In genomic region chr9:87422999-87423398, GRCh38 we compare ENCODE assay signal across 26 cellular contexts.
A peak's percentile ranks its signal among the peaks of the same experiment; 100 is the strongest.
DNase-seq lines count a peak whose midpoint lies in the region; ATAC-seq and TF ChIP-seq lines count a peak whose summit lies in the region.
"Had no signal": no experiment of that assay in that cellular context is flagged by ENCODE, and none has a peak within 500 bp of the region (broad histone marks: within the 10 kb centered on the region; RNA-seq: fewer than 3 reads in every experiment).

No MANE protein-coding gene starts in this region.

- peaks cover 3% of the 10 kb centered on the region for H3K36me3 Mint-ChIP-seq in chondrocyte (ENCODE audit: low read depth)
- H3K36me3 Mint-ChIP-seq: natural killer cell treated with Interleukin-12 subunit alpha and Interleukin-12 subunit beta and Interleukin-15 and Interleukin-18, amount 100 ng/mL, for 72 hours; stimulated activated memory B cell treated with anti-CD40 and anti-IgM and Interleukin-4, amounts not matched to agents 10 μg/mL and 1 μg/mL and 100 μg/mL, for 72 hours had no signal

- H3K27ac ChIP-seq in liver (ENCODE audit: low read depth in 1 of 2, low read length in 2 of 2): peak overlapping the region; percentile 82 to 94
- H3K27ac ChIP-seq: BLaER1 treated with 17β-estradiol and CSF1 and Interleukin-3, amounts not matched to agents 10 nM and 100 nM; cardiac muscle cell; heart left ventricle; ovary; spleen; suprapubic skin had no signal

- H3K9me3 ChIP-seq in BE2C (no peaks in the 10 kb centered on the region), liver (ENCODE audit: control insufficient read depth in 4 of 4, low read length in 3 of 4) (peaks cover 0 to 2% (median under 1%) of the 10 kb centered on the region in 4 donors)
- H3K9me3 ChIP-seq: ovary, suprapubic skin had no signal

- H3K36me3 ChIP-seq in BE2C (no peaks in the 10 kb centered on the region), liver (ENCODE audit: control insufficient read depth in 4 of 4, insufficient read depth in 3 of 4, low read depth in 1 of 4, low read length in 3 of 4) (no peaks in the 10 kb centered on the region)
- H3K36me3 ChIP-seq: cardiac muscle cell, heart left ventricle, MG63, ovary, spleen, suprapubic skin had no signal

- H3K4me3 ChIP-seq in BE2C (ENCODE audit: low read depth, low read length) (no peak overlapping the region), LNCaP clone FGC (ENCODE audit: low read depth, low read length) (no peak overlapping the region), liver (ENCODE audit: low read depth in 1 of 3, low read length in 3 of 3) (peak overlapping the region in 1 of 3 donors; percentile 36)
- H3K4me3 ChIP-seq: cardiac muscle cell, heart left ventricle, MG63, ovary, spleen, suprapubic skin had no signal

- no peak for ATAC-seq in GM18511 (IDR thresholded peaks at IDR 0.05; ENCODE audit: unreplicated experiment)
- ATAC-seq: heart left ventricle; left colon; natural killer cell treated with Interleukin-12 subunit alpha and Interleukin-12 subunit beta and Interleukin-15 and Interleukin-18, amount 100 ng/mL, for 72 hours; stimulated activated memory B cell treated with anti-CD40 and anti-IgM and Interleukin-4, amounts not matched to agents 10 μg/mL and 1 μg/mL and 100 μg/mL, for 72 hours had no signal

- no peaks in the 10 kb centered on the region for H3K27me3 Mint-ChIP-seq in chondrocyte (ENCODE audit: low read depth)
- H3K27me3 Mint-ChIP-seq: activated B cell treated with CpG ODN at 0.5 μM for 24 hours; dendritic cell treated with granulocyte-macrophage colony-stimulating factor and Interleukin-4, amounts not matched to agents 40 ng/mL and 50 ng/mL, for 4 days had no signal

- H3K4me3 Mint-ChIP-seq in chondrocyte (ENCODE audit: unreplicated experiment): no peak overlapping the region
- H3K4me3 Mint-ChIP-seq: activated B cell treated with CpG ODN at 0.5 μM for 24 hours; dendritic cell treated with granulocyte-macrophage colony-stimulating factor and Interleukin-4, amounts not matched to agents 40 ng/mL and 50 ng/mL, for 4 days; natural killer cell treated with Interleukin-12 subunit alpha and Interleukin-12 subunit beta and Interleukin-15 and Interleukin-18, amount 100 ng/mL, for 72 hours; stimulated activated memory B cell treated with anti-CD40 and anti-IgM and Interleukin-4, amounts not matched to agents 10 μg/mL and 1 μg/mL and 100 μg/mL, for 72 hours had no signal

- TF ChIP-seq CTCF in BE2C (IDR thresholded peaks at IDR 0.05; ENCODE audit: low read depth, low read length) (0 out of 2 replicates have a peak, but pooled peaks have one; percentile 4), LNCaP clone FGC (IDR thresholded peaks at IDR 0.05; ENCODE audit: control insufficient read depth, extremely low read depth, insufficient read depth) (0 out of 2 replicates have a peak, but pooled peaks have one; percentile 8), chondrocyte (IDR thresholded peaks at IDR 0.05) (peak; percentile 34), liver (IDR thresholded peaks at IDR 0.05; ENCODE audit: low read depth, low read length, missing input control) (peak; percentile 24)

- H3K27me3 ChIP-seq in BE2C (no peaks in the 10 kb centered on the region), liver (ENCODE audit: control insufficient read depth in 4 of 4, insufficient read depth in 4 of 4, low read length in 3 of 4) (no peaks in the 10 kb centered on the region)
- H3K27me3 ChIP-seq: BLaER1 treated with 17β-estradiol and CSF1 and Interleukin-3, amounts not matched to agents 10 nM and 100 nM; cardiac muscle cell; heart left ventricle; MG63; ovary; spleen; suprapubic skin had no signal

- no peak for DNase-seq in BE2C
- DNase-seq in LNCaP clone FGC (ENCODE audit: low read depth): peak; percentile 61
- DNase-seq in chondrocyte (ENCODE audit: low spot score): no peak
- no peak for DNase-seq in NK-92 treated with Interleukin-12 subunit alpha and Interleukin-12 subunit beta, amount 100 ng/mL, for 24 hours (lab: John Stamatoyannopoulos, UW)
- no peak for DNase-seq in hypothalamus (lab: John Stamatoyannopoulos, UW)
- DNase-seq: activated B cell treated with CpG ODN at 0.5 μM for 24 hours; activated naive CD4-positive, alpha-beta T cell treated with anti-CD3 and anti-CD28 coated beads, Interleukin-2, amount 50 U/mL, for 16 hours; anterior cingulate cortex; EL; heart left ventricle; left colon; MG63; NCI-H1436; NCI-H510A treated with DMSO at 0.1 percent for 48 hours; ovary; RPMI8226; spleen; stimulated activated CD4-positive, alpha-beta T cell treated with anti-CD3 and anti-CD28 coated beads, Interleukin-4, amount 100 ng/mL, for 1 hour had no signal

- 26% methylated on average over 1 of the region's 1 CpG for WGBS in liver

- peaks cover 8% of the 10 kb centered on the region for H3K9me3 Mint-ChIP-seq in chondrocyte (ENCODE audit: low read depth)
- H3K9me3 Mint-ChIP-seq: natural killer cell treated with Interleukin-12 subunit alpha and Interleukin-12 subunit beta and Interleukin-15 and Interleukin-18, amount 100 ng/mL, for 72 hours had no signal

- H3K4me1 Mint-ChIP-seq in chondrocyte (ENCODE audit: low read depth): no peaks in the 10 kb centered on the region
- H3K4me1 Mint-ChIP-seq: activated B cell treated with CpG ODN at 0.5 μM for 24 hours; stimulated activated memory B cell treated with anti-CD40 and anti-IgM and Interleukin-4, amounts not matched to agents 10 μg/mL and 1 μg/mL and 100 μg/mL, for 72 hours had no signal

- H3K4me1 ChIP-seq in BE2C (no peaks in the 10 kb centered on the region), liver (ENCODE audit: control insufficient read depth in 4 of 4, insufficient read depth in 4 of 4, low read length in 3 of 4) (peaks cover 0 to 16% (median 13%) of the 10 kb centered on the region in 4 donors)
- H3K4me1 ChIP-seq: heart left ventricle, spleen, suprapubic skin had no signal

- peak overlapping the region in 1 of 2 donors; percentile 60 for H3K9ac ChIP-seq in liver (ENCODE audit: low read depth in 1 of 2, low read length in 2 of 2)
- H3K9ac ChIP-seq: BLaER1 treated with 17β-estradiol and CSF1 and Interleukin-3, amounts not matched to agents 10 nM and 100 nM had no signal

- H3K27ac Mint-ChIP-seq in chondrocyte (ENCODE audit: unreplicated experiment): no peak overlapping the region
- H3K27ac Mint-ChIP-seq: activated B cell treated with CpG ODN at 0.5 μM for 24 hours; dendritic cell treated with granulocyte-macrophage colony-stimulating factor and Interleukin-4, amounts not matched to agents 40 ng/mL and 50 ng/mL, for 4 days; natural killer cell treated with Interleukin-12 subunit alpha and Interleukin-12 subunit beta and Interleukin-15 and Interleukin-18, amount 100 ng/mL, for 72 hours; stimulated activated memory B cell treated with anti-CD40 and anti-IgM and Interleukin-4, amounts not matched to agents 10 μg/mL and 1 μg/mL and 100 μg/mL, for 72 hours had no signal

- peak; percentile 74 to 79 for TF ChIP-seq RAD21 in liver (IDR thresholded peaks at IDR 0.05)

TF ChIP-seq in liver, 16 proteins besides CTCF, POLR2A, EP300 and RAD21 (continues in another document):
- TF ChIP-seq NR2F2 (IDR thresholded peaks at IDR 0.05) (no peak), GABPA (IDR thresholded peaks at IDR 0.05 in 1 of 2, conservative IDR thresholded peaks at IDR 0.05 in 1 of 2) (peak in 1 of 2 donors; percentile 33), SP1 (IDR thresholded peaks at IDR 0.05) (peak; percentile 57), YY1 (IDR thresholded peaks at IDR 0.05) (peak; percentile 65), JUND (IDR thresholded peaks at IDR 0.05) (peak in 1 of 2 donors; percentile 15), ZBTB33 (IDR thresholded peaks at IDR 0.05) (peak; percentile 59), HNF4A (conservative IDR thresholded peaks at IDR 0.05) (peak in 1 of 2 donors; percentile 36), FOXA2 (IDR thresholded peaks at IDR 0.05) (peak; percentile 91), ATF3 (IDR thresholded peaks at IDR 0.05) (no peak), MAX (IDR thresholded peaks at IDR 0.05) (peak; percentile 20), EGR1 (IDR thresholded peaks at IDR 0.05; ENCODE audit: low read depth in 2 of 2) (peak in 1 of 2 donors; percentile 51), FOXA1 (IDR thresholded peaks at IDR 0.05) (peak; percentile 57), TAF1 (conservative IDR thresholded peaks at IDR 0.05) (peak; percentile 45), RXRA (IDR thresholded peaks at IDR 0.05) (peak; percentile 19 to 62), HNF4G (IDR thresholded peaks at IDR 0.05) (no peak)
